In the genomic region with DNA sequence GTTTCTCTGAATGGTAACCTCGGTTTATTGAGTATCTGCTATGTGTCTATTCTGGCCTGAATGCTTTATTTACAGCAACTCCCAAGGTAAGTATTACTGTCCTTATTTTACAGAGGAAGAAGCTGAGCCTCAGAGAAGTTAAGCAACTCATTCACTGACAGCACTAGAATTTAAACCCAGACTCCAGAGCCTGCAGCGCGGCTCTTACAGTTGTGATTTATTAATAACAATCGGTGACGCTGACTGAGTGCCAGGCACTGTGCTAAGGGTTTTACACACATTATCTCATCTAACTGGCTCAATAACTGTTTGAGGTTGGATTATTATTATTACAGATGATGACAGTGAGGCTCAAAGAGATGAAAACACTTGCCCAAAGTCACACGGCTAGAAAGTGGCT, we compare ENCODE assay signal across 17 cellular contexts.
"Had no signal": no experiment of that assay in that cellular context is flagged by ENCODE, and none has a peak within 500 bp of the region (broad histone marks: within the 10 kb centered on the region; RNA-seq: fewer than 3 reads in every experiment).

No MANE protein-coding gene starts in this region.

- DNase-seq: cortex of kidney; dorsolateral prefrontal cortex; effector CD8-positive, alpha-beta T cell; heart right ventricle; mammary epithelial cell; midbrain; naive B cell; posterior cingulate gyrus; small intestine; stimulated activated CD4-positive, alpha-beta T cell treated with anti-CD3 and anti-CD28 coated beads, Interleukin-12 subunit alpha, Interleukin-12 subunit beta, amount 100 ng/mL, for 4 hours; stimulated activated naive CD4-positive, alpha-beta T cell; stomach; transverse colon had no signal

- H3K36me3 ChIP-seq: heart right ventricle, right atrium auricular region, stomach, thoracic aorta, transverse colon had no signal

- H3K27ac ChIP-seq: right atrium auricular region, stomach, thoracic aorta, transverse colon had no signal

- H3K36me3 Mint-ChIP-seq: naive B cell had no signal

- H3K27me3 Mint-ChIP-seq: naive B cell had no signal

- H3K4me1 Mint-ChIP-seq: naive B cell had no signal

- H3K4me3 ChIP-seq: heart right ventricle, right atrium auricular region, stomach, thoracic aorta, transverse colon had no signal

- H3K4me1 ChIP-seq: right atrium auricular region, transverse colon had no signal

- H3K4me3 Mint-ChIP-seq: naive B cell had no signal

- H3K9me3 ChIP-seq: heart right ventricle, right atrium auricular region, stomach, thoracic aorta, transverse colon had no signal

- ATAC-seq: esophagus mucosa, left lobe of liver had no signal

- H3K27ac Mint-ChIP-seq: naive B cell had no signal

- H3K27me3 ChIP-seq: dorsolateral prefrontal cortex, heart right ventricle, right atrium auricular region, stomach, transverse colon had no signal
